Comparison of ENCODE assay signal across 22 cellular contexts in the genomic region with DNA sequence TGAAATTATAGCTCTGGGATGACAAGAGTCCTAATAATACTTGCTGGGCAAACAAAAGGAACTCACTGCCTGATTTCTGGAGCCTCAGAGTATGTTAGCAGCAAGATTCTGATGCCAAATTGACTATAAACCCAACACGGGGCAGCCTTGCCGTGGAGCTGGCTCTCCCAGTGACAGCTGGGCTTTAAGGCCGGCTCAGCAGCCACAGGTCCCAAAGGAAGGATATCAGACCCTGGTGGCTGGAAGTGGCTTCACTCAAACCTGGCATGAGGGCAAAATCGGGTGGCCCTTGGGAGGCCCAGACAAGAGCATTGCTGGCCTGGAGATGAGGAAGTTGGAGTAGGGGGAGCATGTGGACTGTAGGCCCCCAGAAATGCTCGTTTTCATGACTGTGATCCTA.
"Had no signal": no experiment of that assay in that cellular context is flagged by ENCODE, and none has a peak within 500 bp of the region (broad histone marks: within the 10 kb centered on the region; RNA-seq: fewer than 3 reads in every experiment).

No MANE protein-coding gene starts in this region.

- H3K4me3 Mint-ChIP-seq: mesothelial cell of epicardium had no signal

- H3K27me3 ChIP-seq: dorsolateral prefrontal cortex, esophagus squamous epithelium, gastrocnemius medialis, heart right ventricle, left lung had no signal

- DNase-seq: dermis blood vessel endothelial cell; dorsolateral prefrontal cortex; effector CD4-positive, alpha-beta T cell; effector memory CD4-positive, alpha-beta T cell; erythroblast; esophagus squamous epithelium; foreskin fibroblast; foreskin melanocyte; gastrocnemius medialis; head of caudate nucleus; heart right ventricle; hippocampal formation; left cardiac atrium; left lung; left ventricle myocardium superior; lower lobe of right lung; mesenchymal stem cell; mucosa of descending colon had no signal

- H3K9me3 Mint-ChIP-seq: mesothelial cell of epicardium had no signal

- ATAC-seq: esophagus mucosa, gastrocnemius medialis, heart right ventricle, left cardiac atrium, left lung, left ventricle myocardium superior, lower lobe of right lung, mucosa of descending colon had no signal

- H3K4me1 ChIP-seq: gastrocnemius medialis, left lung, lower lobe of right lung had no signal

- H3K4me3 ChIP-seq: coronary artery, dorsolateral prefrontal cortex, esophagus squamous epithelium, gastrocnemius medialis, heart right ventricle, left lung, lower lobe of right lung, mucosa of descending colon had no signal

- H3K9me3 ChIP-seq: esophagus squamous epithelium, gastrocnemius medialis, heart right ventricle, left lung, lower lobe of right lung, mucosa of descending colon had no signal

- H3K27ac Mint-ChIP-seq: mesothelial cell of epicardium had no signal

- H3K27ac ChIP-seq: coronary artery, dorsolateral prefrontal cortex, epithelial cell of prostate, esophagus squamous epithelium, gastrocnemius medialis, heart right ventricle, left lung, lower lobe of right lung had no signal
